Comparison of ENCODE assay signal across 20 cellular contexts in genomic region chr2:24568492-24568891, GRCh38.
"Had no signal": no experiment of that assay in that cellular context is flagged by ENCODE, and none has a peak within 500 bp of the region (broad histone marks: within the 10 kb centered on the region; RNA-seq: fewer than 3 reads in every experiment).

No MANE protein-coding gene starts in this region.

- H3K27ac Mint-ChIP-seq: activated CD8-positive, alpha-beta memory T cell treated with anti-CD3 and anti-CD28 coated beads, Interleukin-2, amount 10 ng/mL, durations not matched to agents 7 days and 5 days; activated naive CD8-positive, alpha-beta T cell treated with anti-CD3 and anti-CD28 coated beads, Interleukin-2, amount 10 ng/mL, durations not matched to agents 7 days and 5 days; activated T-cell treated with anti-CD3 and anti-CD28 coated beads, Interleukin-2, amount 50 U/mL, for 24 hours; T-helper 2 cell treated with Interferon-gamma antibody and Interleukin-4, amounts not matched to agents 5 μg/mL and 100 μg/mL, for 36 hours had no signal

- H3K27me3 Mint-ChIP-seq: activated CD8-positive, alpha-beta memory T cell treated with anti-CD3 and anti-CD28 coated beads, Interleukin-2, amount 10 ng/mL, durations not matched to agents 7 days and 5 days; activated naive CD8-positive, alpha-beta T cell treated with anti-CD3 and anti-CD28 coated beads, Interleukin-2, amount 10 ng/mL, durations not matched to agents 7 days and 5 days; activated T-cell treated with anti-CD3 and anti-CD28 coated beads, Interleukin-2, amount 50 U/mL, for 24 hours; naive thymus-derived CD8-positive, alpha-beta T cell had no signal

- H3K36me3 ChIP-seq: upper lobe of right lung had no signal

- DNase-seq: activated CD4-positive, alpha-beta T cell treated with anti-CD3 and anti-CD28 coated beads, Interleukin-2, amount 50 U/mL, for 48 hours; activated CD4-positive, CD25-positive, alpha-beta regulatory T cell treated with anti-CD3 and anti-CD28 coated beads, Interleukin-2, amount 50 U/mL, for 72 hours; activated CD8-positive, alpha-beta memory T cell treated with anti-CD3 and anti-CD28 coated beads, Interleukin-2, amount 10 ng/mL, durations not matched to agents 7 days and 5 days; activated effector memory CD4-positive, alpha-beta T cell treated with anti-CD3 and anti-CD28 coated beads, Interleukin-2, amount 50 U/mL, for 16 hours; activated naive CD8-positive, alpha-beta T cell treated with anti-CD3 and anti-CD28 coated beads, Interleukin-2, amount 10 ng/mL, durations not matched to agents 7 days and 5 days; activated T-cell treated with anti-CD3 and anti-CD28 coated beads, Interleukin-2, amount 50 U/mL, for 24 hours; anterior cingulate cortex; esophagus squamous epithelium; foreskin keratinocyte; mucosa of descending colon; naive thymus-derived CD8-positive, alpha-beta T cell; occipital lobe; spleen; stimulated activated CD4-positive, alpha-beta T cell treated with anti-CD3 and anti-CD28 coated beads, Interleukin-1b, Interleukin-23, amount 100 ng/mL, for 48 hours; stimulated activated naive CD4-positive, alpha-beta T cell treated with Interleukin-2 at 50 U/mL for 16 hours; upper lobe of right lung had no signal

- H3K9me3 ChIP-seq: esophagus squamous epithelium, suprapubic skin, upper lobe of right lung had no signal

- H3K4me3 ChIP-seq: breast epithelium, esophagus squamous epithelium, mucosa of descending colon, spleen, suprapubic skin, upper lobe of right lung had no signal

- H3K4me1 ChIP-seq: foreskin keratinocyte had no signal

- ATAC-seq: activated CD8-positive, alpha-beta memory T cell treated with anti-CD3 and anti-CD28 coated beads, Interleukin-2, amount 10 ng/mL, durations not matched to agents 7 days and 5 days; foreskin keratinocyte; mucosa of descending colon; naive thymus-derived CD8-positive, alpha-beta T cell; sciatic nerve; upper lobe of right lung had no signal

- H3K4me1 Mint-ChIP-seq: activated naive CD8-positive, alpha-beta T cell treated with anti-CD3 and anti-CD28 coated beads, Interleukin-2, amount 10 ng/mL, durations not matched to agents 7 days and 5 days had no signal

- H3K9me3 Mint-ChIP-seq: activated naive CD8-positive, alpha-beta T cell treated with anti-CD3 and anti-CD28 coated beads, Interleukin-2, amount 10 ng/mL, durations not matched to agents 7 days and 5 days; activated T-cell treated with anti-CD3 and anti-CD28 coated beads, Interleukin-2, amount 50 U/mL, for 24 hours had no signal

- H3K27me3 ChIP-seq: breast epithelium, esophagus squamous epithelium, foreskin keratinocyte, spleen, suprapubic skin, upper lobe of right lung had no signal

- H3K27ac ChIP-seq: breast epithelium, esophagus squamous epithelium, foreskin keratinocyte, spleen, suprapubic skin, upper lobe of right lung had no signal

- H3K4me3 Mint-ChIP-seq: activated CD8-positive, alpha-beta memory T cell treated with anti-CD3 and anti-CD28 coated beads, Interleukin-2, amount 10 ng/mL, durations not matched to agents 7 days and 5 days; activated naive CD8-positive, alpha-beta T cell treated with anti-CD3 and anti-CD28 coated beads, Interleukin-2, amount 10 ng/mL, durations not matched to agents 7 days and 5 days; activated T-cell treated with anti-CD3 and anti-CD28 coated beads, Interleukin-2, amount 50 U/mL, for 24 hours; naive thymus-derived CD8-positive, alpha-beta T cell; T-helper 2 cell treated with Interferon-gamma antibody and Interleukin-4, amounts not matched to agents 5 μg/mL and 100 μg/mL, for 36 hours had no signal
